1 cellular context compared by ENCODE assay signal in genomic region chr5:57383093-57383861, GRCh38.
TF ChIP-seq lines count a peak whose summit lies in the region.

No MANE protein-coding gene starts in this region.

TF ChIP-seq in GM23338, 12 proteins besides CTCF, POLR2A, EP300 and RAD21 (continued from another document):
- TF ChIP-seq NANOG (IDR thresholded peaks at IDR 0.05; ENCODE audit: borderline replicate concordance) (no peak), JUNB (IDR thresholded peaks at IDR 0.05; ENCODE audit: unreplicated experiment) (no peak), ZNF331 (CRISPR knock-in tag; IDR thresholded peaks at IDR 0.05; ENCODE audit: low read depth) (no peak), CREB1 (CRISPR knock-in tag; IDR thresholded peaks at IDR 0.05; ENCODE audit: low read depth) (no peak), ZNF114 (CRISPR knock-in tag; IDR thresholded peaks at IDR 0.05) (no peak), ZNF462 (CRISPR knock-in tag; IDR thresholded peaks at IDR 0.05) (no peak), REST (IDR thresholded peaks at IDR 0.05; ENCODE audit: unreplicated experiment) (no peak), ETS1 (IDR thresholded peaks at IDR 0.05) (no peak)
TF ChIP-seq in GM23338: peak in this region for 0.
